ENCODE assay signal across 10 cellular contexts in genomic region chr12:89468648-89469326, GRCh38. TPM values are rescaled to one million over a fixed set of nuclear protein-coding genes. Genes with fewer than 3 reads are reported as not detected.
DNase-seq lines count a peak whose midpoint lies in the region; ATAC-seq and TF ChIP-seq lines count a peak whose summit lies in the region.
"Had no signal": no experiment of that assay in that cellular context is flagged by ENCODE, and none has a peak within 500 bp of the region (broad histone marks: within the 10 kb centered on the region; RNA-seq: fewer than 3 reads in every experiment).

No MANE protein-coding gene starts in this region.

- peaks cover 24% of the 10 kb centered on the region for H3K36me3 Mint-ChIP-seq in activated T-helper 2 cell treated with anti-CD3 and anti-CD28 coated beads, Interferon-gamma antibody, Interleukin-2, Interleukin-4, amounts not matched to agents 10 μg/mL and 5 μg/mL and 100 μg/mL, durations not matched to agents 14 hours and 24 hours and 36 hours (ENCODE audit: low read depth)
- peaks cover 6% of the 10 kb centered on the region for H3K36me3 Mint-ChIP-seq in osteocyte (ENCODE audit: unreplicated experiment)

- no peaks in the 10 kb centered on the region for H3K9me3 Mint-ChIP-seq in activated T-helper 2 cell treated with anti-CD3 and anti-CD28 coated beads, Interferon-gamma antibody, Interleukin-2, Interleukin-4, amounts not matched to agents 10 μg/mL and 5 μg/mL and 100 μg/mL, durations not matched to agents 14 hours and 24 hours and 36 hours
- no peaks in the 10 kb centered on the region for H3K9me3 Mint-ChIP-seq in osteocyte (ENCODE audit: unreplicated experiment)

- 88 to 92% methylated on average over 4 of the region's 4 CpGs for WGBS in testis, 2 donors

- peak overlapping the region; percentile 83 for H3K27ac Mint-ChIP-seq in activated T-helper 2 cell treated with anti-CD3 and anti-CD28 coated beads, Interferon-gamma antibody, Interleukin-2, Interleukin-4, amounts not matched to agents 10 μg/mL and 5 μg/mL and 100 μg/mL, durations not matched to agents 14 hours and 24 hours and 36 hours
- no peak overlapping the region for H3K27ac Mint-ChIP-seq in osteocyte (ENCODE audit: unreplicated experiment)

- no peak overlapping the region for H3K4me3 ChIP-seq in testis

- H3K4me3 Mint-ChIP-seq in activated T-helper 2 cell treated with anti-CD3 and anti-CD28 coated beads, Interferon-gamma antibody, Interleukin-2, Interleukin-4, amounts not matched to agents 10 μg/mL and 5 μg/mL and 100 μg/mL, durations not matched to agents 14 hours and 24 hours and 36 hours (ENCODE audit: low read depth): peak overlapping the region; percentile 33
- H3K4me3 Mint-ChIP-seq in osteocyte (ENCODE audit: unreplicated experiment): no peak overlapping the region

- intact Hi-C loops in activated T-helper 2 cell treated with anti-CD3 and anti-CD28 coated beads, Interferon-gamma antibody, Interleukin-2, Interleukin-4, amounts not matched to agents 10 μg/mL and 5 μg/mL and 100 μg/mL, durations not matched to agents 14 hours and 24 hours and 36 hours (cut with micrococcal nuclease): loop anchor here (1.0 to 5.0 kb wide), 10 partner anchors 78 to 1171 kb away; partner anchors contain the start of genes ATP2B1 and DUSP6
- intact Hi-C loops in testis (cut with DNase I; ENCODE audit: low total_unique reads): no loop called here

- H3K36me3 ChIP-seq in testis (ENCODE audit: low read depth, missing control alignments): no peaks in the 10 kb centered on the region

- H3K27ac ChIP-seq in testis: no peak overlapping the region

- no peaks in the 10 kb centered on the region for H3K9me3 ChIP-seq in testis

- H3K27me3 ChIP-seq in testis: no peaks in the 10 kb centered on the region

- TF ChIP-seq CTCF in testis (IDR thresholded peaks at IDR 0.05): no peak
- no peak for TF ChIP-seq CTCF in osteocyte (IDR thresholded peaks at IDR 0.05)

- peak; percentile 3 for DNase-seq in CMK (ENCODE audit: low read depth)
- DNase-seq in activated T-helper 2 cell treated with anti-CD3 and anti-CD28 coated beads, Interferon-gamma antibody, Interleukin-2, Interleukin-4, amounts not matched to agents 10 μg/mL and 5 μg/mL and 100 μg/mL, durations not matched to agents 14 hours and 24 hours and 36 hours (ENCODE audit: low spot score): no peak
- no peak for DNase-seq in SKM-1 (lab: John Stamatoyannopoulos, UW; ENCODE audit: unreplicated experiment)
- no peak for DNase-seq in testis
- no peak for DNase-seq in ecto neural progenitor cell (ENCODE audit: low spot score)
- DNase-seq in osteocyte (ENCODE audit: extremely low spot score, unreplicated experiment): no peak
- DNase-seq: midbrain had no signal

- ATAC-seq in GM19452 (IDR thresholded peaks at IDR 0.05; ENCODE audit: unreplicated experiment): peak; percentile 83
- ATAC-seq in HG03175 (IDR thresholded peaks at IDR 0.05; ENCODE audit: unreplicated experiment): peak; percentile 92
- ATAC-seq: Panc1 had no signal

- H3K4me1 Mint-ChIP-seq in activated T-helper 2 cell treated with anti-CD3 and anti-CD28 coated beads, Interferon-gamma antibody, Interleukin-2, Interleukin-4, amounts not matched to agents 10 μg/mL and 5 μg/mL and 100 μg/mL, durations not matched to agents 14 hours and 24 hours and 36 hours (ENCODE audit: low read depth): peaks cover 62% of the 10 kb centered on the region
- peaks cover 5% of the 10 kb centered on the region for H3K4me1 Mint-ChIP-seq in osteocyte (ENCODE audit: unreplicated experiment)

- H3K27me3 Mint-ChIP-seq in activated T-helper 2 cell treated with anti-CD3 and anti-CD28 coated beads, Interferon-gamma antibody, Interleukin-2, Interleukin-4, amounts not matched to agents 10 μg/mL and 5 μg/mL and 100 μg/mL, durations not matched to agents 14 hours and 24 hours and 36 hours (ENCODE audit: low read depth): no peaks in the 10 kb centered on the region
- H3K27me3 Mint-ChIP-seq in osteocyte (ENCODE audit: unreplicated experiment): no peaks in the 10 kb centered on the region

- TF ChIP-seq POLR2A in testis (IDR thresholded peaks at IDR 0.05): no peak

- H3K4me1 ChIP-seq in testis: no peaks in the 10 kb centered on the region

RNA-seq across cellular contexts. Expression of gene GALNT4, which starts 55.8 kb away (rescaled TPM):
- total RNA-seq in activated T-helper 2 cell treated with anti-CD3 and anti-CD28 coated beads, Interferon-gamma antibody, Interleukin-2, Interleukin-4, amounts not matched to agents 10 μg/mL and 5 μg/mL and 100 μg/mL, durations not matched to agents 14 hours and 24 hours and 36 hours: 8.8 and 9.1 TPM in 2 replicates
- total RNA-seq in testis (1 to 10 TPM; 3.4 to 4.3 TPM), osteocyte (3.8 and 4.5 TPM in 2 replicates)
- polyA plus RNA-seq in testis (ENCODE audit: insufficient read depth, low read depth, low replicate concordance): 1.8 TPM

RNA-seq across cellular contexts. Expression of gene POC1B, which starts 57.1 kb away (rescaled TPM):
- 24.8 and 25.5 TPM in 2 replicates for total RNA-seq in activated T-helper 2 cell treated with anti-CD3 and anti-CD28 coated beads, Interferon-gamma antibody, Interleukin-2, Interleukin-4, amounts not matched to agents 10 μg/mL and 5 μg/mL and 100 μg/mL, durations not matched to agents 14 hours and 24 hours and 36 hours
- total RNA-seq in testis (10 to 100 TPM; 21.3 to 30.2 TPM), osteocyte (9.9 and 10.2 TPM in 2 replicates)
- polyA plus RNA-seq in testis (ENCODE audit: insufficient read depth, low read depth, low replicate concordance): 16.8 TPM
